ENCODE assay signal across 8 cellular contexts in the genomic region with DNA sequence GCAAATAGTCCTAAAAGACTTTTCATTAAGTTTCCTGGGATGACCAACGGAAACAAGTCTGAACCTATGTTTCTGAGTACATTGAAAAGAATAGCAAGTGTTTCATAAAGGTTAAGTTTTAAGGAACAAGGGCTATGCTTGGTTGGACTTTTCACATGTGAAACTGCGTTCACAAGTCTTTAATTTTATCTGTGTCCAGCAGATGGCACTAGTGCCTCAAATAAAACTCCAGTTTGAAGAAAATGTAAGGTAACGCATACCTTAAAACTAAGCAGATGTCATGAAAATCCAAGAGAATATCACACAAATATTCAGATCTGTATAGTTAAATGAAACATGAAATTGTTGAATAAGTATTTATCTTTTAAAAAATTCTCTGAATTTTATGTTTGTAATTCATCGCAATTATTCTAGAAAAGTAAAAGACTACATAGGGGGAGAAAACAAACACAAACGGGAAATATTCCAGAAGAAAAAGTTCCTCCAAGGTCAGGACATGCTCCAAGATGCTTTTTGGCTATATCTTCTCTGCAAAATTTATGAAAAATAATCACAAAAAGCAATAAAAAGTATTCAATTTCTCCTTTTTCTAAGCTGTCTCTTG.
DNase-seq lines count a peak whose midpoint lies in the region; ATAC-seq and TF ChIP-seq lines count a peak whose summit lies in the region.

No MANE protein-coding gene starts in this region.

- TF ChIP-seq CTCF in PC-3 (conservative IDR thresholded peaks at IDR 0.05; ENCODE audit: low read depth, low read length), result peak; percentile 69

- no peaks in the 10 kb centered on the region for H3K9me3 ChIP-seq in PC-3 (ENCODE audit: low read length)

- POLR2A ChIA-PET in PC-3 (lab: Charles Lee; ENCODE audit: unreplicated experiment), result no interaction called here

- H3K79me2 ChIP-seq in PC-3 (ENCODE audit: low read length), result no peaks in the 10 kb centered on the region

- no peaks in the 10 kb centered on the region for H3K4me1 Mint-ChIP-seq in activated T-helper 2 cell treated with anti-CD3 and anti-CD28 coated beads, Interferon-gamma antibody, Interleukin-2, Interleukin-4, amounts not matched to agents 10 μg/mL and 5 μg/mL and 100 μg/mL, durations not matched to agents 14 hours and 24 hours and 36 hours (ENCODE audit: low read depth)

- DNase-seq in activated CD4-positive, alpha-beta T cell treated with anti-CD3 and anti-CD28 coated beads for 4 hours, result peak; percentile 9 to 42
- no peak for DNase-seq in activated CD4-positive, alpha-beta T cell treated with anti-CD3 and anti-CD28 coated beads, Interleukin-2, amount 50 U/mL, for 1 hour
- DNase-seq in HS-27A (ENCODE audit: low read depth) (peak; percentile 19), PC-3 (peak; percentile 75), dedifferentiated amniotic fluid mesenchymal stem cell (ENCODE audit: extremely low spot score) (peak; percentile 80), middle frontal gyrus (ENCODE audit: extremely low spot score, low spot score) (peak; percentile 57)
- DNase-seq in activated T-helper 2 cell treated with anti-CD3 and anti-CD28 coated beads, Interferon-gamma antibody, Interleukin-2, Interleukin-4, amounts not matched to agents 10 μg/mL and 5 μg/mL and 100 μg/mL, durations not matched to agents 14 hours and 24 hours and 36 hours (ENCODE audit: low spot score), result no peak

- H3F3A ChIP-seq in PC-3 (ENCODE audit: low read length, unreplicated experiment), result no peaks in the 10 kb centered on the region

- H3K27me3 ChIP-seq in PC-3 (ENCODE audit: low read length), result peaks cover 4% of the 10 kb centered on the region; the same call in 1 of the 2 replicates

- H3K36me3 ChIP-seq in PC-3 (ENCODE audit: low read depth, low read length), result no peaks in the 10 kb centered on the region

- no peak overlapping the region for H3K9ac ChIP-seq in PC-3 (ENCODE audit: low read length)

- no peak overlapping the region for H3K4me3 ChIP-seq in PC-3 (ENCODE audit: low read length)

- BruUV-seq in PC-3 (replicated peaks; lab: Mats Ljungman, UMichigan), result no TSS peak

- H3K27me3 Mint-ChIP-seq in activated T-helper 2 cell treated with anti-CD3 and anti-CD28 coated beads, Interferon-gamma antibody, Interleukin-2, Interleukin-4, amounts not matched to agents 10 μg/mL and 5 μg/mL and 100 μg/mL, durations not matched to agents 14 hours and 24 hours and 36 hours (ENCODE audit: low read depth), result peaks cover 7% of the 10 kb centered on the region

- H3K36me3 Mint-ChIP-seq in activated T-helper 2 cell treated with anti-CD3 and anti-CD28 coated beads, Interferon-gamma antibody, Interleukin-2, Interleukin-4, amounts not matched to agents 10 μg/mL and 5 μg/mL and 100 μg/mL, durations not matched to agents 14 hours and 24 hours and 36 hours (ENCODE audit: low read depth), result no peaks in the 10 kb centered on the region

- H3K4me3 Mint-ChIP-seq in activated T-helper 2 cell treated with anti-CD3 and anti-CD28 coated beads, Interferon-gamma antibody, Interleukin-2, Interleukin-4, amounts not matched to agents 10 μg/mL and 5 μg/mL and 100 μg/mL, durations not matched to agents 14 hours and 24 hours and 36 hours (ENCODE audit: low read depth), result no peak overlapping the region

- no peak overlapping the region for H3K27ac ChIP-seq in PC-3 (ENCODE audit: low read length)

- no peaks in the 10 kb centered on the region for H3K9me2 ChIP-seq in PC-3 (replicated peaks; ENCODE audit: low read length)

- CTCF ChIA-PET in PC-3 (lab: Charles Lee), result no interaction called here

- intact Hi-C loops in PC-3 (cut with micrococcal nuclease), result loop anchor here (1.0 to 5.0 kb wide), 6 partner anchors 85 to 1097 kb away; no protein-coding TSS in a partner anchor
- intact Hi-C loops in activated T-helper 2 cell treated with anti-CD3 and anti-CD28 coated beads, Interferon-gamma antibody, Interleukin-2, Interleukin-4, amounts not matched to agents 10 μg/mL and 5 μg/mL and 100 μg/mL, durations not matched to agents 14 hours and 24 hours and 36 hours (cut with micrococcal nuclease), result loop anchor here (1.0 to 10.0 kb wide), 3 partner anchors 84 to 1149 kb away; no protein-coding TSS in a partner anchor

- no peak overlapping the region for H2AFZ ChIP-seq in PC-3 (ENCODE audit: low read length)

- H4K20me1 ChIP-seq in PC-3 (ENCODE audit: low read length), result no peaks in the 10 kb centered on the region

- no peaks in the 10 kb centered on the region for H3K4me1 ChIP-seq in PC-3 (ENCODE audit: insufficient read depth, low read length)

- no peaks in the 10 kb centered on the region for H3K9me3 Mint-ChIP-seq in activated T-helper 2 cell treated with anti-CD3 and anti-CD28 coated beads, Interferon-gamma antibody, Interleukin-2, Interleukin-4, amounts not matched to agents 10 μg/mL and 5 μg/mL and 100 μg/mL, durations not matched to agents 14 hours and 24 hours and 36 hours

- no peak overlapping the region for H3K27ac Mint-ChIP-seq in activated T-helper 2 cell treated with anti-CD3 and anti-CD28 coated beads, Interferon-gamma antibody, Interleukin-2, Interleukin-4, amounts not matched to agents 10 μg/mL and 5 μg/mL and 100 μg/mL, durations not matched to agents 14 hours and 24 hours and 36 hours

- ATAC-seq in GM19395 (IDR thresholded peaks at IDR 0.05; ENCODE audit: unreplicated experiment), result peak; percentile 91
- ATAC-seq in PC-3, result no peak

- no peak overlapping the region for H3K4me2 ChIP-seq in PC-3 (ENCODE audit: low read length)

Comparison
In these comparisons a context has a peak if more than half of its experiments do, and no peak if none do; other contexts are left out.
1. DNase-seq: peak in activated CD4-positive, alpha-beta T cell treated with anti-CD3 and anti-CD28 coated beads for 4 hours (2 of 2), HS-27A (single experiment), PC-3 (single experiment), dedifferentiated amniotic fluid mesenchymal stem cell (single experiment) and middle frontal gyrus (single experiment); none in activated CD4-positive, alpha-beta T cell treated with anti-CD3 and anti-CD28 coated beads, Interleukin-2, amount 50 U/mL, for 1 hour (single experiment) and activated T-helper 2 cell treated with anti-CD3 and anti-CD28 coated beads, Interferon-gamma antibody, Interleukin-2, Interleukin-4, amounts not matched to agents 10 μg/mL and 5 μg/mL and 100 μg/mL, durations not matched to agents 14 hours and 24 hours and 36 hours (single experiment).